8 cellular contexts compared by ENCODE assay signal in genomic region chr17:79075433-79075805, GRCh38. TPM values are rescaled to one million over a fixed set of nuclear protein-coding genes. Genes with fewer than 3 reads are reported as not detected.
DNase-seq lines count a peak whose midpoint lies in the region; ATAC-seq and TF ChIP-seq lines count a peak whose summit lies in the region.

No MANE protein-coding gene starts in this region.

- peaks cover 1% of the 10 kb centered on the region for H3K27me3 Mint-ChIP-seq in osteocyte (ENCODE audit: unreplicated experiment)

- H3K4me3 ChIP-seq in fibroblast of mammary gland (ENCODE audit: control insufficient read depth, low read depth, low read length), result peak overlapping the region; percentile 56

- no peaks in the 10 kb centered on the region for H3K9me3 Mint-ChIP-seq in osteocyte (ENCODE audit: unreplicated experiment)

- H3K27ac ChIP-seq in VCaP, result peak overlapping the region; percentile 86

- peaks cover 12% of the 10 kb centered on the region for H3K36me3 Mint-ChIP-seq in osteocyte (ENCODE audit: unreplicated experiment)

- H3K27ac Mint-ChIP-seq in osteocyte (ENCODE audit: unreplicated experiment), result peak overlapping the region; percentile 50

- no peak for DNase-seq in fibroblast of mammary gland (ENCODE audit: low read depth)
- DNase-seq in osteocyte (ENCODE audit: extremely low spot score, unreplicated experiment), result no peak
- DNase-seq in superior temporal gyrus (ENCODE audit: extremely low spot score), result no peak
- no peak for DNase-seq in NK-92 treated with Interleukin-12 subunit alpha and Interleukin-12 subunit beta, amount 100 ng/mL, for 24 hours (lab: John Stamatoyannopoulos, UW)
- no peak for DNase-seq in cortex of kidney (lab: John Stamatoyannopoulos, UW)

- ATAC-seq in GM18505 (IDR thresholded peaks at IDR 0.05; ENCODE audit: unreplicated experiment), result peak; percentile 20
- peak; percentile 26 for ATAC-seq in HG02852 (IDR thresholded peaks at IDR 0.05; ENCODE audit: unreplicated experiment)

- peak overlapping the region; percentile 83 for H3K4me3 Mint-ChIP-seq in osteocyte (ENCODE audit: unreplicated experiment)

- peaks cover 12% of the 10 kb centered on the region for H3K4me1 Mint-ChIP-seq in osteocyte (ENCODE audit: unreplicated experiment)

- no peak for TF ChIP-seq CTCF in VCaP (conservative IDR thresholded peaks at IDR 0.05)
- no peak for TF ChIP-seq CTCF in fibroblast of mammary gland (conservative IDR thresholded peaks at IDR 0.05; ENCODE audit: control insufficient read depth, insufficient read depth, low read depth, low read length)
- no peak for TF ChIP-seq CTCF in osteocyte (IDR thresholded peaks at IDR 0.05)

- TF ChIP-seq POLR2A in GM18505 (IDR thresholded peaks at IDR 0.05; ENCODE audit: borderline replicate concordance, extremely low read depth, insufficient read depth, insufficient read length), result no peak

RNA-seq across cellular contexts. Expression of gene ENGASE, which starts 0.8 kb away (rescaled TPM):
- total RNA-seq in osteocyte, result 36.3 and 38.4 TPM in 2 replicates

RNA-seq across cellular contexts. Expression of gene C1QTNF1, which starts 51.5 kb away (rescaled TPM):
- 196 and 203 TPM in 2 replicates for total RNA-seq in osteocyte
